In the genomic region with DNA sequence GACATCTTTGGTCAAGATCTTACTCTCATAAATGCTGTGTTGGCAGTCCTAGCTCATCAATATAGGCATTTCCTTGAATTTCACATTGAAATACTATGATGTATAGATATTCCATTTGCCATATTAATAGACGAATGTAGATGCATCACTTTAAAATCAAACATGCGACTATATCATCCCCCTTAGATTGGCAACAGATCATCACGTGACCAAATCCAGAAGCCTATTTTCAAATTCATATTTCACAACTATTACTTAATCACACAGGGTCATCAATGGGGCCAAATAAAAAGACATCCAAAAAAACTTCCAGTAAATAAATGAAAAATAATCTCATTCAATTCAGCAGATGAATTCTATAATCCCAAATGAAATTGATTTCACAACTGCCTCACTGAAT, we compare ENCODE assay signal across 34 cellular contexts. TPM values are rescaled to one million over a fixed set of nuclear protein-coding genes. Genes with fewer than 3 reads are reported as not detected.
"Had no signal": no experiment of that assay in that cellular context is flagged by ENCODE, and none has a peak within 500 bp of the region (broad histone marks: within the 10 kb centered on the region; RNA-seq: fewer than 3 reads in every experiment).

No MANE protein-coding gene starts in this region.

- H3K27me3 ChIP-seq: brain microvascular endothelial cell, cardiac muscle cell, MG63, SJCRH30 had no signal

- H3K27ac ChIP-seq: brain microvascular endothelial cell, cardiac muscle cell, SJCRH30, SK-N-MC, VCaP had no signal

- H3K4me1 ChIP-seq: SJCRH30 had no signal

- DNase-seq: activated CD4-positive, alpha-beta memory T cell treated with anti-CD3 and anti-CD28 coated beads, Interleukin-2, amount 10 ng/mL, durations not matched to agents 7 days and 5 days; activated CD4-positive, alpha-beta T cell treated with anti-CD3 and anti-CD28 coated beads for 1 hour; activated CD4-positive, alpha-beta T cell treated with anti-CD3 and anti-CD28 coated beads for 48 hours; activated CD4-positive, CD25-positive, alpha-beta regulatory T cell; activated CD8-positive, alpha-beta memory T cell treated with anti-CD3 and anti-CD28 coated beads for 24 hours; activated CD8-positive, alpha-beta memory T cell treated with anti-CD3 and anti-CD28 coated beads, Interleukin-2, amount 10 ng/mL, durations not matched to agents 7 days and 5 days; activated CD8-positive, alpha-beta memory T cell treated with anti-CD3 and anti-CD28 coated beads, Interleukin-2, amount 50 U/mL, for 48 hours; activated effector memory CD4-positive, alpha-beta T cell treated with Interleukin-2 at 50 U/mL for 16 hours; activated naive CD4-positive, alpha-beta T cell treated with anti-CD3 and anti-CD28 coated beads, Interleukin-2, amount 10 ng/mL, durations not matched to agents 7 days and 5 days; activated naive CD8-positive, alpha-beta T cell treated with anti-CD3 and anti-CD28 coated beads, Interleukin-2, amount 50 U/mL, for 24 hours; activated T-cell treated with anti-CD3 and anti-CD28 coated beads, Interleukin-2, amount 50 U/mL, for 48 hours; amniotic stem cell; aorta; brain microvascular endothelial cell; Kasumi-1; MG63; NCI-H1048; NCI-H1105 treated with DMSO at 0.1 percent for 48 hours; NCI-H1436; NCI-H1694; NCI-H1930; NCI-H2081 treated with DMSO at 0.1 percent for 48 hours; NCI-H345; NCI-H524 treated with DMSO at 0.1 percent for 48 hours; SHP77; SJCRH30 had no signal

- ATAC-seq: activated CD8-positive, alpha-beta memory T cell treated with anti-CD3 and anti-CD28 coated beads, Interleukin-2, amount 10 ng/mL, durations not matched to agents 7 days and 5 days; activated naive CD8-positive, alpha-beta T cell treated with anti-CD3 and anti-CD28 coated beads, Interleukin-2, amount 50 U/mL, for 24 hours; Panc1 had no signal

- H3K9me3 ChIP-seq: MG63, SJCRH30 had no signal

- H3K36me3 ChIP-seq: brain microvascular endothelial cell, cardiac muscle cell, MG63, SJCRH30 had no signal

- H3K4me3 ChIP-seq: cardiac muscle cell, MG63, SJCRH30, SK-N-MC had no signal

RNA-seq across cellular contexts. Expression of gene LMO3, which starts 15.3 kb away (rescaled TPM):
- total RNA-seq: activated CD4-positive, alpha-beta memory T cell treated with anti-CD3 and anti-CD28 coated beads, Interleukin-2, amount 10 ng/mL, durations not matched to agents 7 days and 5 days; activated CD8-positive, alpha-beta memory T cell treated with anti-CD3 and anti-CD28 coated beads, Interleukin-2, amount 10 ng/mL, durations not matched to agents 7 days and 5 days; NCI-H460; RPMI7951; T-helper 1 cell treated with Interleukin-12 subunit alpha and Interleukin-12 subunit beta and Interleukin-4 antibody, amounts not matched to agents 30 ng/mL and 1 ng/mL, for 36 hours; T-helper 2 cell treated with Interferon-gamma antibody and Interleukin-4, amounts not matched to agents 100 ng/mL and 5 ng/mL, for 36 hours had no signal
